1 cellular context compared by ENCODE assay signal in genomic region chr15:38253448-38253847, GRCh38.
TF ChIP-seq lines count a peak whose summit lies in the region.

No MANE protein-coding gene starts in this region.

TF ChIP-seq in K562, 482 proteins besides CTCF, POLR2A, EP300 and RAD21 (continued from another document and continues in another):
- TF ChIP-seq REST (CRISPR knock-in tag; IDR thresholded peaks at IDR 0.05; ENCODE audit: low read depth) = no peak
- no peak for TF ChIP-seq RCOR1 (IDR thresholded peaks at IDR 0.05; ENCODE audit: borderline replicate concordance in 1 of 2, low read depth in 2 of 2, low read length in 2 of 2)
- TF ChIP-seq RUNX1 (IDR thresholded peaks at IDR 0.05; ENCODE audit: low read depth) = no peak
- no peak for TF ChIP-seq TRIM28 (IDR thresholded peaks at IDR 0.05)
- no peak for TF ChIP-seq HOXB6 (CRISPR knock-in tag; IDR thresholded peaks at IDR 0.05; ENCODE audit: borderline replicate concordance)
- TF ChIP-seq SNRNP70 (optimal IDR thresholded peaks at IDR 0.05; ENCODE audit: low read depth, low read length) = no peak
- no peak for TF ChIP-seq ARID2 (IDR thresholded peaks at IDR 0.05)
- TF ChIP-seq MCM2 (IDR thresholded peaks at IDR 0.05; ENCODE audit: low read depth) = no peak
- TF ChIP-seq MLLT1 (IDR thresholded peaks at IDR 0.05) = no peak
- no peak for TF ChIP-seq KLF10 (CRISPR knock-in tag; IDR thresholded peaks at IDR 0.05)
- TF ChIP-seq SP1 (CRISPR knock-in tag; IDR thresholded peaks at IDR 0.05) = 0 out of 2 replicates have a peak, but pooled peaks have one; percentile 24
- no peak for TF ChIP-seq RBM25 (IDR thresholded peaks at IDR 0.05; ENCODE audit: low read depth, low read length, severe bottlenecking)
- no peak for TF ChIP-seq THAP7 (CRISPR knock-in tag; IDR thresholded peaks at IDR 0.05)
- TF ChIP-seq FOXM1 (IDR thresholded peaks at IDR 0.05; ENCODE audit: low read depth) = no peak
- no peak for TF ChIP-seq FOXM1 (CRISPR knock-in tag; IDR thresholded peaks at IDR 0.05; ENCODE audit: low read depth)
- no peak for TF ChIP-seq HBP1 (CRISPR knock-in tag; IDR thresholded peaks at IDR 0.05)
- no peak for TF ChIP-seq MEF2D (tag; conservative IDR thresholded peaks at IDR 0.05; ENCODE audit: low read depth)
- no peak for TF ChIP-seq POLR2G (IDR thresholded peaks at IDR 0.05; ENCODE audit: low read depth, low read length)
- TF ChIP-seq, protein P1, sequence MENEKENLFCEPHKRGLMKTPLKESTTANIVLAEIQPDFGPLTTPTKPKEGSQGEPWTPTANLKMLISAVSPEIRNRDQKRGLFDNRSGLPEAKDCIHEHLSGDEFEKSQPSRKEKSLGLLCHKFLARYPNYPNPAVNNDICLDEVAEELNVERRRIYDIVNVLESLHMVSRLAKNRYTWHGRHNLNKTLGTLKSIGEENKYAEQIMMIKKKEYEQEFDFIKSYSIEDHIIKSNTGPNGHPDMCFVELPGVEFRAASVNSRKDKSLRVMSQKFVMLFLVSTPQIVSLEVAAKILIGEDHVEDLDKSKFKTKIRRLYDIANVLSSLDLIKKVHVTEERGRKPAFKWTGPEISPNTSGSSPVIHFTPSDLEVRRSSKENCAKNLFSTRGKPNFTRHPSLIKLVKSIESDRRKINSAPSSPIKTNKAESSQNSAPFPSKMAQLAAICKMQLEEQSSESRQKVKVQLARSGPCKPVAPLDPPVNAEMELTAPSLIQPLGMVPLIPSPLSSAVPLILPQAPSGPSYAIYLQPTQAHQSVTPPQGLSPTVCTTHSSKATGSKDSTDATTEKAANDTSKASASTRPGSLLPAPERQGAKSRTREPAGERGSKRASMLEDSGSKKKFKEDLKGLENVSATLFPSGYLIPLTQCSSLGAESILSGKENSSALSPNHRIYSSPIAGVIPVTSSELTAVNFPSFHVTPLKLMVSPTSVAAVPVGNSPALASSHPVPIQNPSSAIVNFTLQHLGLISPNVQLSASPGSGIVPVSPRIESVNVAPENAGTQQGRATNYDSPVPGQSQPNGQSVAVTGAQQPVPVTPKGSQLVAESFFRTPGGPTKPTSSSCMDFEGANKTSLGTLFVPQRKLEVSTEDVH (IDR thresholded peaks at IDR 0.05; ENCODE audit: low read depth, partially characterized antibody) = no peak
- TF ChIP-seq NFIX (CRISPR knock-in tag; IDR thresholded peaks at IDR 0.05; ENCODE audit: low read depth) = no peak
- no peak for TF ChIP-seq CBX2 (IDR thresholded peaks at IDR 0.05; ENCODE audit: insufficient read depth, low read length, poor library complexity, severe bottlenecking)
- TF ChIP-seq RBM17 (IDR thresholded peaks at IDR 0.05; ENCODE audit: borderline replicate concordance, low read depth, low read length) = no peak
- TF ChIP-seq ZNF134 (CRISPR knock-in tag; conservative IDR thresholded peaks at IDR 0.05) = no peak
- no peak for TF ChIP-seq ZNF398 (CRISPR knock-in tag; IDR thresholded peaks at IDR 0.05)
- no peak for TF ChIP-seq U2AF1 (optimal IDR thresholded peaks at IDR 0.05; ENCODE audit: low read depth, low read length)
- peak; percentile 13 for TF ChIP-seq DACH1 (IDR thresholded peaks at IDR 0.05; ENCODE audit: partially characterized antibody)
- TF ChIP-seq PCBP1 (IDR thresholded peaks at IDR 0.05; ENCODE audit: low read depth, low read length, poor library complexity, severe bottlenecking) = no peak
- TF ChIP-seq PHB2 (IDR thresholded peaks at IDR 0.05; ENCODE audit: low read depth) = no peak
- TF ChIP-seq CAMTA2 (CRISPR knock-in tag; conservative IDR thresholded peaks at IDR 0.05) = no peak
- no peak for TF ChIP-seq FOXK1 (CRISPR knock-in tag; IDR thresholded peaks at IDR 0.05; ENCODE audit: borderline replicate concordance)
- TF ChIP-seq FOSL1 (tag; conservative IDR thresholded peaks at IDR 0.05) = peak; percentile 40; the same call in 1 of the 2 replicates
- TF ChIP-seq RFX1 (IDR thresholded peaks at IDR 0.05) = no peak
- no peak for TF ChIP-seq E2F6 (IDR thresholded peaks at IDR 0.05; ENCODE audit: borderline replicate concordance in 1 of 2, extremely low read depth in 1 of 2, insufficient read depth in 1 of 2, insufficient read length in 1 of 2, low read depth in 1 of 2, low read length in 1 of 2, poor library complexity in 1 of 2, severe bottlenecking in 1 of 2)
- no peak for TF ChIP-seq HIVEP1 (CRISPR knock-in tag; IDR thresholded peaks at IDR 0.05)
- no peak for TF ChIP-seq BCOR (IDR thresholded peaks at IDR 0.05)
- TF ChIP-seq, protein P2, sequence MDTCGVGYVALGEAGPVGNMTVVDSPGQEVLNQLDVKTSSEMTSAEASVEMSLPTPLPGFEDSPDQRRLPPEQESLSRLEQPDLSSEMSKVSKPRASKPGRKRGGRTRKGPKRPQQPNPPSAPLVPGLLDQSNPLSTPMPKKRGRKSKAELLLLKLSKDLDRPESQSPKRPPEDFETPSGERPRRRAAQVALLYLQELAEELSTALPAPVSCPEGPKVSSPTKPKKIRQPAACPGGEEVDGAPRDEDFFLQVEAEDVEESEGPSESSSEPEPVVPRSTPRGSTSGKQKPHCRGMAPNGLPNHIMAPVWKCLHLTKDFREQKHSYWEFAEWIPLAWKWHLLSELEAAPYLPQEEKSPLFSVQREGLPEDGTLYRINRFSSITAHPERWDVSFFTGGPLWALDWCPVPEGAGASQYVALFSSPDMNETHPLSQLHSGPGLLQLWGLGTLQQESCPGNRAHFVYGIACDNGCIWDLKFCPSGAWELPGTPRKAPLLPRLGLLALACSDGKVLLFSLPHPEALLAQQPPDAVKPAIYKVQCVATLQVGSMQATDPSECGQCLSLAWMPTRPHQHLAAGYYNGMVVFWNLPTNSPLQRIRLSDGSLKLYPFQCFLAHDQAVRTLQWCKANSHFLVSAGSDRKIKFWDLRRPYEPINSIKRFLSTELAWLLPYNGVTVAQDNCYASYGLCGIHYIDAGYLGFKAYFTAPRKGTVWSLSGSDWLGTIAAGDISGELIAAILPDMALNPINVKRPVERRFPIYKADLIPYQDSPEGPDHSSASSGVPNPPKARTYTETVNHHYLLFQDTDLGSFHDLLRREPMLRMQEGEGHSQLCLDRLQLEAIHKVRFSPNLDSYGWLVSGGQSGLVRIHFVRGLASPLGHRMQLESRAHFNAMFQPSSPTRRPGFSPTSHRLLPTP (IDR thresholded peaks at IDR 0.05; ENCODE audit: borderline replicate concordance, extremely low read depth, insufficient read length) = no peak
- no peak for TF ChIP-seq CBX5 (IDR thresholded peaks at IDR 0.05; ENCODE audit: borderline replicate concordance, low read depth)
- no peak for TF ChIP-seq NRF1 (conservative IDR thresholded peaks at IDR 0.05 in 1 of 2, IDR thresholded peaks at IDR 0.05 in 1 of 2)
- no peak for TF ChIP-seq ZNF561 (CRISPR knock-in tag; conservative IDR thresholded peaks at IDR 0.05)
- no peak for TF ChIP-seq ZNF445 (CRISPR knock-in tag; IDR thresholded peaks at IDR 0.05; ENCODE audit: low read depth)
- TF ChIP-seq, protein P3, sequence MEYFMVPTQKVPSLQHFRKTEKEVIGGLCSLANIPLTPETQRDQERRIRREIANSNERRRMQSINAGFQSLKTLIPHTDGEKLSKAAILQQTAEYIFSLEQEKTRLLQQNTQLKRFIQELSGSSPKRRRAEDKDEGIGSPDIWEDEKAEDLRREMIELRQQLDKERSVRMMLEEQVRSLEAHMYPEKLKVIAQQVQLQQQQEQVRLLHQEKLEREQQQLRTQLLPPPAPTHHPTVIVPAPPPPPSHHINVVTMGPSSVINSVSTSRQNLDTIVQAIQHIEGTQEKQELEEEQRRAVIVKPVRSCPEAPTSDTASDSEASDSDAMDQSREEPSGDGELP (CRISPR knock-in tag; IDR thresholded peaks at IDR 0.05; ENCODE audit: borderline replicate concordance) = no peak
- no peak for TF ChIP-seq GATA2 (CRISPR knock-in tag; IDR thresholded peaks at IDR 0.05)
- no peak for TF ChIP-seq ILF3 (IDR thresholded peaks at IDR 0.05; ENCODE audit: borderline replicate concordance)
- TF ChIP-seq KDM1A (IDR thresholded peaks at IDR 0.05) = 0 out of 4 replicates have a peak, but pooled peaks of 1 of the 2 experiments have one; percentile 14
- no peak for TF ChIP-seq PHF20 (IDR thresholded peaks at IDR 0.05; ENCODE audit: partially characterized antibody)
- peak; percentile 79 for TF ChIP-seq ZNF316 (IDR thresholded peaks at IDR 0.05)
- TF ChIP-seq CTBP1 (IDR thresholded peaks at IDR 0.05; ENCODE audit: borderline replicate concordance) = peak; percentile 41; the same call in 1 of the 2 replicates
- TF ChIP-seq CHD1 (IDR thresholded peaks at IDR 0.05; ENCODE audit: low read length) = peak; percentile 24
